In genomic region chr4:13908455-13908854, GRCh38 we compare ENCODE assay signal across 20 cellular contexts.
DNase-seq lines count a peak whose midpoint lies in the region; ATAC-seq and TF ChIP-seq lines count a peak whose summit lies in the region.
"Had no signal": no experiment of that assay in that cellular context is flagged by ENCODE, and none has a peak within 500 bp of the region (broad histone marks: within the 10 kb centered on the region; RNA-seq: fewer than 3 reads in every experiment).

No MANE protein-coding gene starts in this region.

- TF ChIP-seq RAD21 in SK-N-SH (IDR thresholded peaks at IDR 0.05; ENCODE audit: low read length) = no peak

- peaks cover 24% of the 10 kb centered on the region for H3F3A ChIP-seq in SK-N-SH (replicated peaks; ENCODE audit: insufficient read depth)
- peaks cover 4% of the 10 kb centered on the region for H3F3A ChIP-seq in smooth muscle cell (ENCODE audit: low read depth)

- H3K9ac ChIP-seq in SK-N-SH (no peak overlapping the region; the same call in 1 of the 2 replicates), smooth muscle cell (ENCODE audit: low read depth) (no peak overlapping the region)
- H3K9ac ChIP-seq: BLaER1 had no signal

- H3K36me3 ChIP-seq in SK-N-SH (replicated peaks in 1 of 2; ENCODE audit: control insufficient read depth in 1 of 2, insufficient read depth in 2 of 2, low read length in 1 of 2) (no peaks in the 10 kb centered on the region), SJSA1 (no peaks in the 10 kb centered on the region), smooth muscle cell (ENCODE audit: low read depth) (no peaks in the 10 kb centered on the region)
- H3K36me3 ChIP-seq: BLaER1, Peyer's patch had no signal

- ATAC-seq in SK-N-SH treated with all-trans-retinoic acid at 6 μM for 48 hours (no peak), HG03159 (IDR thresholded peaks at IDR 0.05; ENCODE audit: unreplicated experiment) (no peak)
- ATAC-seq: Right ventricle myocardium inferior had no signal

- DNase-seq in SK-N-SH = no peak
- no peak for DNase-seq in SJSA1 (ENCODE audit: low read depth in 1 of 2, low spot score in 2 of 2)
- peak; percentile 65 for DNase-seq in fibroblast of mammary gland (ENCODE audit: low read depth)
- no peak for DNase-seq in smooth muscle cell (lab: John Stamatoyannopoulos, UW; ENCODE audit: unreplicated experiment)
- DNase-seq in COR-L47 (lab: John Stamatoyannopoulos, UW) = no peak
- no peak for DNase-seq in UCSD-AML1 (lab: John Stamatoyannopoulos, UW; ENCODE audit: unreplicated experiment)
- DNase-seq: CD4-positive, alpha-beta memory T cell; DMS79; H7; NCI-H1417 treated with DMSO at 0.1 percent for 48 hours; NCI-H187 treated with DMSO at 0.1 percent for 48 hours; NCI-H345; NCI-H524 treated with DMSO at 0.1 percent for 48 hours; Peyer's patch had no signal

- H3K79me2 ChIP-seq in SK-N-SH (ENCODE audit: insufficient read depth) (no peaks in the 10 kb centered on the region), smooth muscle cell (ENCODE audit: low read depth) (no peaks in the 10 kb centered on the region)

- 97% methylated on average over 2 of the region's 2 CpGs for WGBS in SK-N-SH (ENCODE audit: low lambda C conversion rate)
- WGBS in smooth muscle cell (ENCODE audit: low lambda C conversion rate) = 96% methylated on average over 2 of the region's 2 CpGs

- TF ChIP-seq CTCF in SK-N-SH (IDR thresholded peaks at IDR 0.05) (no peak), fibroblast of mammary gland (conservative IDR thresholded peaks at IDR 0.05; ENCODE audit: control insufficient read depth, insufficient read depth, low read depth, low read length) (no peak), smooth muscle cell (IDR thresholded peaks at IDR 0.05; ENCODE audit: borderline replicate concordance, insufficient read depth, poor library complexity, severe bottlenecking) (no peak)

- H3K4me2 ChIP-seq in SK-N-SH (0 out of 2 replicates have a peak overlapping the region, but pooled peaks have one; percentile 53), smooth muscle cell (no peak overlapping the region)
- H3K4me2 ChIP-seq: BLaER1 had no signal

- POLR2A ChIA-PET in SK-N-SH (lab: Yijun Ruan, JAX) = no interaction called here

- H2AFZ ChIP-seq in SK-N-SH (ENCODE audit: low read depth) = no peak overlapping the region
- no peak overlapping the region for H2AFZ ChIP-seq in smooth muscle cell (ENCODE audit: low read depth)

- H3K27ac ChIP-seq in SK-N-SH (ENCODE audit: low read depth in 2 of 2, low read length in 1 of 2) (peak overlapping the region in 1 of 2 experiments; percentile 98; a peak in 2 of 4 replicates), SJSA1 (0 out of 2 replicates have a peak overlapping the region, but pooled peaks have one; percentile 65), smooth muscle cell (ENCODE audit: low read depth) (peak overlapping the region; percentile 90)
- H3K27ac ChIP-seq: 22Rv1, BLaER1, HL-60 had no signal

- no peaks in the 10 kb centered on the region for H3K9me3 ChIP-seq in SK-N-SH
- no peaks in the 10 kb centered on the region for H3K9me3 ChIP-seq in SJSA1 (replicated peaks)
- H3K9me3 ChIP-seq in smooth muscle cell (replicated peaks; ENCODE audit: low read depth) = no peaks in the 10 kb centered on the region
- H3K9me3 ChIP-seq: BLaER1, Peyer's patch had no signal

- peaks cover 0 to 16% of the 10 kb centered on the region in 2 experiments; a peak in 1 of 4 replicates for H3K4me1 ChIP-seq in SK-N-SH (ENCODE audit: control insufficient read depth in 1 of 2, insufficient read depth in 2 of 2, low read depth in 1 of 2, low read length in 1 of 2)
- H3K4me1 ChIP-seq in SJSA1 (replicated peaks) = peaks cover 25% of the 10 kb centered on the region
- no peaks in the 10 kb centered on the region for H3K4me1 ChIP-seq in smooth muscle cell (ENCODE audit: low read depth)
- H3K4me1 ChIP-seq: BLaER1, Peyer's patch had no signal

- H4K20me1 ChIP-seq in SK-N-SH (ENCODE audit: insufficient read depth) (no peaks in the 10 kb centered on the region), smooth muscle cell (ENCODE audit: low read depth) (no peaks in the 10 kb centered on the region)
- H4K20me1 ChIP-seq: BLaER1 had no signal

- no peaks in the 10 kb centered on the region for H3K9me2 ChIP-seq in SK-N-SH

- H3K4me3 ChIP-seq in SK-N-SH (ENCODE audit: low read depth in 2 of 2, low read length in 1 of 2) (no peak overlapping the region), SJSA1 (no peak overlapping the region), fibroblast of mammary gland (ENCODE audit: control insufficient read depth, low read depth, low read length) (no peak overlapping the region), smooth muscle cell (no peak overlapping the region)
- H3K4me3 ChIP-seq: BLaER1, Peyer's patch had no signal

- H3K27me3 ChIP-seq in SK-N-SH (ENCODE audit: insufficient read depth) = no peaks in the 10 kb centered on the region
- no peaks in the 10 kb centered on the region for H3K27me3 ChIP-seq in SJSA1 (replicated peaks)
- H3K27me3 ChIP-seq in smooth muscle cell (ENCODE audit: low read depth) = no peaks in the 10 kb centered on the region
- H3K27me3 ChIP-seq: BLaER1, Peyer's patch had no signal

- TF ChIP-seq EP300 in SK-N-SH (IDR thresholded peaks at IDR 0.05; ENCODE audit: borderline replicate concordance in 1 of 2, low read depth in 1 of 2, low read length in 1 of 2) = no peak

- CTCF ChIA-PET in SK-N-SH (lab: Yijun Ruan, JAX) = interaction anchor here (1.5 kb wide), 1 partner anchor 11 kb away, joined by 3 read pairs; no protein-coding TSS in a partner anchor

TF ChIP-seq in SK-N-SH, 30 proteins besides CTCF, POLR2A, EP300 and RAD21:
- no peak for TF ChIP-seq SIN3A (IDR thresholded peaks at IDR 0.05; ENCODE audit: borderline replicate concordance, low read depth, low read length)
- no peak for TF ChIP-seq RXRA (IDR thresholded peaks at IDR 0.05; ENCODE audit: borderline replicate concordance, low read depth)
- TF ChIP-seq FOXJ3 (CRISPR knock-in tag; IDR thresholded peaks at IDR 0.05) = no peak
- TF ChIP-seq TCF12 (IDR thresholded peaks at IDR 0.05) = no peak
- TF ChIP-seq USF1 (IDR thresholded peaks at IDR 0.05; ENCODE audit: borderline replicate concordance, low read depth) = no peak
- no peak for TF ChIP-seq FOSL2 (IDR thresholded peaks at IDR 0.05; ENCODE audit: borderline replicate concordance, low read depth)
- no peak for TF ChIP-seq FOXM1 (IDR thresholded peaks at IDR 0.05; ENCODE audit: low read depth)
- no peak for TF ChIP-seq NFIC (IDR thresholded peaks at IDR 0.05; ENCODE audit: borderline replicate concordance)

TF ChIP-seq in SK-N-SH treated with all-trans-retinoic acid at 6 μM for 48 hours, 23 proteins besides CTCF, POLR2A, EP300 and RAD21:
- TF ChIP-seq RARB (CRISPR knock-in tag; IDR thresholded peaks at IDR 0.05) = no peak
- TF ChIP-seq ZC3H10 (CRISPR knock-in tag; IDR thresholded peaks at IDR 0.05) = no peak
- no peak for TF ChIP-seq ZNF8 (CRISPR knock-in tag; IDR thresholded peaks at IDR 0.05)
- TF ChIP-seq BACH2 (CRISPR knock-in tag; IDR thresholded peaks at IDR 0.05; ENCODE audit: borderline replicate concordance) = no peak
